Comparison of ENCODE assay signal across 8 cellular contexts in genomic region chr19:4768934-4769777, GRCh38. TPM values are rescaled to one million over a fixed set of nuclear protein-coding genes. Genes with fewer than 3 reads are reported as not detected.
DNase-seq lines count a peak whose midpoint lies in the region; ATAC-seq and TF ChIP-seq lines count a peak whose summit lies in the region.

No MANE protein-coding gene starts in this region.

- H3K79me2 ChIP-seq in PC-9 (ENCODE audit: low read depth) (no peaks in the 10 kb centered on the region), neural progenitor cell (ENCODE audit: low read depth) (no peaks in the 10 kb centered on the region)

- no peaks in the 10 kb centered on the region for H3K9me2 ChIP-seq in PC-9 (ENCODE audit: insufficient read depth)

- H3K9me3 Mint-ChIP-seq in activated T-helper 2 cell treated with anti-CD3 and anti-CD28 coated beads, Interferon-gamma antibody, Interleukin-2, Interleukin-4, amounts not matched to agents 10 μg/mL and 5 μg/mL and 100 μg/mL, durations not matched to agents 14 hours and 24 hours and 36 hours, result no peaks in the 10 kb centered on the region
- no peaks in the 10 kb centered on the region for H3K9me3 Mint-ChIP-seq in neural progenitor cell
- no peaks in the 10 kb centered on the region for H3K9me3 Mint-ChIP-seq in stimulated activated naive CD8-positive, alpha-beta T cell treated with anti-CD3 and anti-CD28 coated beads, Interleukin-15, Interleukin-2, amounts not matched to agents 100 ng/mL and 50 ng/mL, for 24 hours

- DNase-seq in COLO829 (ENCODE audit: low spot score) (peak; percentile 86), KBM-7 (peak; percentile 88), PC-9 (peak; percentile 65 to 72), foreskin keratinocyte (peak in 1 of 2 donors; percentile 49), neural progenitor cell (ENCODE audit: low spot score) (peak; percentile 97)
- peak; percentile 77 for DNase-seq in activated T-helper 2 cell treated with anti-CD3 and anti-CD28 coated beads, Interferon-gamma antibody, Interleukin-2, Interleukin-4, amounts not matched to agents 10 μg/mL and 5 μg/mL and 100 μg/mL, durations not matched to agents 14 hours and 24 hours and 36 hours (ENCODE audit: low spot score)

- no peak overlapping the region for H3K4me3 Mint-ChIP-seq in activated T-helper 2 cell treated with anti-CD3 and anti-CD28 coated beads, Interferon-gamma antibody, Interleukin-2, Interleukin-4, amounts not matched to agents 10 μg/mL and 5 μg/mL and 100 μg/mL, durations not matched to agents 14 hours and 24 hours and 36 hours (ENCODE audit: low read depth)
- H3K4me3 Mint-ChIP-seq in neural progenitor cell, result peak overlapping the region; percentile 71
- no peak overlapping the region for H3K4me3 Mint-ChIP-seq in stimulated activated naive CD8-positive, alpha-beta T cell treated with anti-CD3 and anti-CD28 coated beads, Interleukin-15, Interleukin-2, amounts not matched to agents 100 ng/mL and 50 ng/mL, for 24 hours

- no peaks in the 10 kb centered on the region for H3K4me1 Mint-ChIP-seq in activated T-helper 2 cell treated with anti-CD3 and anti-CD28 coated beads, Interferon-gamma antibody, Interleukin-2, Interleukin-4, amounts not matched to agents 10 μg/mL and 5 μg/mL and 100 μg/mL, durations not matched to agents 14 hours and 24 hours and 36 hours (ENCODE audit: low read depth)
- H3K4me1 Mint-ChIP-seq in neural progenitor cell, result peaks cover 13% of the 10 kb centered on the region
- H3K4me1 Mint-ChIP-seq in stimulated activated naive CD8-positive, alpha-beta T cell treated with anti-CD3 and anti-CD28 coated beads, Interleukin-15, Interleukin-2, amounts not matched to agents 100 ng/mL and 50 ng/mL, for 24 hours (ENCODE audit: low read depth), result peaks cover 2% of the 10 kb centered on the region

- H3K27ac Mint-ChIP-seq in activated T-helper 2 cell treated with anti-CD3 and anti-CD28 coated beads, Interferon-gamma antibody, Interleukin-2, Interleukin-4, amounts not matched to agents 10 μg/mL and 5 μg/mL and 100 μg/mL, durations not matched to agents 14 hours and 24 hours and 36 hours, result no peak overlapping the region
- no peak overlapping the region for H3K27ac Mint-ChIP-seq in neural progenitor cell
- peak overlapping the region; percentile 18 for H3K27ac Mint-ChIP-seq in stimulated activated naive CD8-positive, alpha-beta T cell treated with anti-CD3 and anti-CD28 coated beads, Interleukin-15, Interleukin-2, amounts not matched to agents 100 ng/mL and 50 ng/mL, for 24 hours

- H3K4me1 ChIP-seq in PC-9 (replicated peaks; ENCODE audit: insufficient read depth) (no peaks in the 10 kb centered on the region), foreskin keratinocyte (no peaks in the 10 kb centered on the region), neural progenitor cell (no peaks in the 10 kb centered on the region)

- BruUV-seq in PC-9 (replicated peaks; lab: Mats Ljungman, UMichigan), result no TSS peak

- peaks cover 35% of the 10 kb centered on the region for H3K27me3 ChIP-seq in PC-9 (ENCODE audit: insufficient read depth, low read depth)
- H3K27me3 ChIP-seq in foreskin keratinocyte, result peaks cover 1% of the 10 kb centered on the region
- peaks cover 57% of the 10 kb centered on the region for H3K27me3 ChIP-seq in neural progenitor cell

- H3F3A ChIP-seq in PC-9 (ENCODE audit: insufficient read depth, low read depth), result peaks cover 11% of the 10 kb centered on the region; the same call in 1 of the 2 replicates
- peaks cover 12% of the 10 kb centered on the region for H3F3A ChIP-seq in neural progenitor cell (ENCODE audit: low read depth)

- intact Hi-C loops in PC-9 (cut with micrococcal nuclease; ENCODE audit: unreplicated experiment), result no loop called here
- intact Hi-C loops in activated T-helper 2 cell treated with anti-CD3 and anti-CD28 coated beads, Interferon-gamma antibody, Interleukin-2, Interleukin-4, amounts not matched to agents 10 μg/mL and 5 μg/mL and 100 μg/mL, durations not matched to agents 14 hours and 24 hours and 36 hours (cut with micrococcal nuclease), result no loop called here

- H3K4me3 ChIP-seq in PC-9, result no peak overlapping the region
- H3K4me3 ChIP-seq in neural progenitor cell, result no peak overlapping the region

- H3K4me2 ChIP-seq in PC-9 (no peak overlapping the region), neural progenitor cell (peak overlapping the region; percentile 29)

- TF ChIP-seq CTCF in PC-9 (conservative IDR thresholded peaks at IDR 0.05) (no peak), foreskin keratinocyte (conservative IDR thresholded peaks at IDR 0.05) (no peak), neural progenitor cell (IDR thresholded peaks at IDR 0.05) (no peak)

- H2AFZ ChIP-seq in PC-9, result no peak overlapping the region
- H2AFZ ChIP-seq in neural progenitor cell (replicated peaks), result no peak overlapping the region

- H3K9me3 ChIP-seq in PC-9 (ENCODE audit: insufficient read depth, low read depth) (no peaks in the 10 kb centered on the region), neural progenitor cell (ENCODE audit: low read depth) (no peaks in the 10 kb centered on the region)

- ATAC-seq in foreskin keratinocyte (peak; percentile 41), GM21529 (IDR thresholded peaks at IDR 0.05; ENCODE audit: unreplicated experiment) (no peak)

- CTCF ChIA-PET in PC-9 (lab: Charles Lee), result no interaction called here

- in situ Hi-C loops in KBM-7 (cut with MboI; ENCODE audit: low pct_unique_long_range_greater_than_20kb, low sequenced_read_pairs), result no loop called here

- H3K27ac ChIP-seq in PC-9, result no peak overlapping the region
- H3K27ac ChIP-seq in foreskin keratinocyte, result no peak overlapping the region
- H3K27ac ChIP-seq in neural progenitor cell, result no peak overlapping the region

- H3K36me3 ChIP-seq in PC-9 (ENCODE audit: low read depth) (no peaks in the 10 kb centered on the region), neural progenitor cell (no peaks in the 10 kb centered on the region)

- H4K20me1 ChIP-seq in PC-9 (ENCODE audit: insufficient read depth) (no peaks in the 10 kb centered on the region), neural progenitor cell (ENCODE audit: low read depth) (peaks cover 16% of the 10 kb centered on the region)

- H3K9ac ChIP-seq in neural progenitor cell, result no peak overlapping the region

- H3K27me3 Mint-ChIP-seq in activated T-helper 2 cell treated with anti-CD3 and anti-CD28 coated beads, Interferon-gamma antibody, Interleukin-2, Interleukin-4, amounts not matched to agents 10 μg/mL and 5 μg/mL and 100 μg/mL, durations not matched to agents 14 hours and 24 hours and 36 hours (ENCODE audit: low read depth), result peaks cover 2% of the 10 kb centered on the region
- H3K27me3 Mint-ChIP-seq in neural progenitor cell (ENCODE audit: insufficient read depth, low read depth), result peaks cover 30% of the 10 kb centered on the region
- peaks cover 8% of the 10 kb centered on the region for H3K27me3 Mint-ChIP-seq in stimulated activated naive CD8-positive, alpha-beta T cell treated with anti-CD3 and anti-CD28 coated beads, Interleukin-15, Interleukin-2, amounts not matched to agents 100 ng/mL and 50 ng/mL, for 24 hours

- POLR2A ChIA-PET in PC-9 (lab: Charles Lee; ENCODE audit: unreplicated experiment), result no interaction called here

- no peaks in the 10 kb centered on the region for H3K36me3 Mint-ChIP-seq in activated T-helper 2 cell treated with anti-CD3 and anti-CD28 coated beads, Interferon-gamma antibody, Interleukin-2, Interleukin-4, amounts not matched to agents 10 μg/mL and 5 μg/mL and 100 μg/mL, durations not matched to agents 14 hours and 24 hours and 36 hours (ENCODE audit: low read depth)
- no peaks in the 10 kb centered on the region for H3K36me3 Mint-ChIP-seq in neural progenitor cell
- no peaks in the 10 kb centered on the region for H3K36me3 Mint-ChIP-seq in stimulated activated naive CD8-positive, alpha-beta T cell treated with anti-CD3 and anti-CD28 coated beads, Interleukin-15, Interleukin-2, amounts not matched to agents 100 ng/mL and 50 ng/mL, for 24 hours (ENCODE audit: low read depth)

RNA-seq across cellular contexts. Expression of gene FEM1A, which starts 22.4 kb away (rescaled TPM):
- 6.5 and 7.0 TPM in 2 replicates for total RNA-seq in PC-9 (2021)
- total RNA-seq in activated T-helper 2 cell treated with anti-CD3 and anti-CD28 coated beads, Interferon-gamma antibody, Interleukin-2, Interleukin-4, amounts not matched to agents 10 μg/mL and 5 μg/mL and 100 μg/mL, durations not matched to agents 14 hours and 24 hours and 36 hours, result 18.1 and 18.6 TPM in 2 replicates
- 11.5 and 12.8 TPM in 2 replicates for total RNA-seq in foreskin keratinocyte
- 4.5 and 5.9 TPM in 2 replicates for polyA plus RNA-seq in foreskin keratinocyte
- total RNA-seq in neural progenitor cell (ENCODE audit: low replicate concordance), result 6.9 and 13.9 TPM in 2 replicates

RNA-seq across cellular contexts. Expression of gene DPP9, which starts 45.5 kb away (rescaled TPM):
- total RNA-seq in PC-9 (2021), result 83.3 and 85.3 TPM in 2 replicates
- total RNA-seq in activated T-helper 2 cell treated with anti-CD3 and anti-CD28 coated beads, Interferon-gamma antibody, Interleukin-2, Interleukin-4, amounts not matched to agents 10 μg/mL and 5 μg/mL and 100 μg/mL, durations not matched to agents 14 hours and 24 hours and 36 hours, result 84.8 and 87.2 TPM in 2 replicates
- total RNA-seq in foreskin keratinocyte, result 86.8 and 88.1 TPM in 2 replicates
- polyA plus RNA-seq in foreskin keratinocyte, result 55.8 and 60.1 TPM in 2 replicates
- 17.1 and 34.7 TPM in 2 replicates for total RNA-seq in neural progenitor cell (ENCODE audit: low replicate concordance)
